23 cellular contexts compared by ENCODE assay signal in genomic region chr16:88735121-88735520, GRCh38. TPM values are rescaled to one million over a fixed set of nuclear protein-coding genes. Genes with fewer than 3 reads are reported as not detected.
"Had no signal": no experiment of that assay in that cellular context is flagged by ENCODE, and none has a peak within 500 bp of the region (broad histone marks: within the 10 kb centered on the region; RNA-seq: fewer than 3 reads in every experiment).

No MANE protein-coding gene starts in this region.

- H3K4me2 ChIP-seq: SK-N-SH had no signal

- DNase-seq: Karpas-422, KG1, MM.1S, NCI-H1092 treated with DMSO at 0.1 percent for 48 hours, NCI-H1436, NCI-H187, NCI-H2029, NCI-H2081 treated with DMSO at 0.1 percent for 48 hours, NCI-H2171, NCI-H226, NCI-H446, NCI-H510A, NCI-H524 treated with DMSO at 0.1 percent for 48 hours, NCI-H69, NCI-H774, RPMI8226, SHP77, SK-N-SH, SW 1271, T-cell had no signal

- ATAC-seq: T-cell had no signal

- H3K27me3 Mint-ChIP-seq: T-cell had no signal

- H3K27ac Mint-ChIP-seq: T-cell had no signal

- H3K9me3 Mint-ChIP-seq: T-cell had no signal

- H3K9me3 ChIP-seq: SK-N-SH had no signal

- H3K4me3 Mint-ChIP-seq: T-cell had no signal

- H3K9ac ChIP-seq: SK-N-SH had no signal

- FAIRE-seq: RCC 7860 had no signal

RNA-seq across cellular contexts. Expression of gene SNAI3, which starts 48.8 kb away (rescaled TPM):
- total RNA-seq: M059J, SK-MEL-5 had no signal
